In genomic region chr20:6007094-6007528, GRCh38 we compare ENCODE assay signal across 1 cellular context.
TF ChIP-seq lines count a peak whose summit lies in the region.

No MANE protein-coding gene starts in this region.

TF ChIP-seq in H1, 55 proteins besides CTCF, POLR2A, EP300 and RAD21 (continued from another document):
- TF ChIP-seq CBX8 (IDR thresholded peaks at IDR 0.05; ENCODE audit: borderline replicate concordance, low read depth, low read length), result no peak
- TF ChIP-seq NANOG (IDR thresholded peaks at IDR 0.05; ENCODE audit: insufficient read depth, low read depth, low read length, poor library complexity, severe bottlenecking), result no peak
- TF ChIP-seq HDAC2 (IDR thresholded peaks at IDR 0.05; ENCODE audit: borderline replicate concordance in 1 of 2, low read depth in 2 of 2, low read length in 2 of 2), result no peak
- TF ChIP-seq PHF8 (conservative IDR thresholded peaks at IDR 0.05; ENCODE audit: low read depth, low read length), result no peak
- TF ChIP-seq SP1 (IDR thresholded peaks at IDR 0.05; ENCODE audit: low read depth, low read length), result no peak
- TF ChIP-seq ASH2L (IDR thresholded peaks at IDR 0.05; ENCODE audit: low read length), result no peak
- no peak for TF ChIP-seq CHD2 (IDR thresholded peaks at IDR 0.05; ENCODE audit: low read length)
- TF ChIP-seq SUZ12 (IDR thresholded peaks at IDR 0.05; ENCODE audit: low read length), result no peak
- TF ChIP-seq SIRT6 (IDR thresholded peaks at IDR 0.05; ENCODE audit: low read length), result no peak
